Comparison of ENCODE assay signal across 17 cellular contexts in the genomic region with DNA sequence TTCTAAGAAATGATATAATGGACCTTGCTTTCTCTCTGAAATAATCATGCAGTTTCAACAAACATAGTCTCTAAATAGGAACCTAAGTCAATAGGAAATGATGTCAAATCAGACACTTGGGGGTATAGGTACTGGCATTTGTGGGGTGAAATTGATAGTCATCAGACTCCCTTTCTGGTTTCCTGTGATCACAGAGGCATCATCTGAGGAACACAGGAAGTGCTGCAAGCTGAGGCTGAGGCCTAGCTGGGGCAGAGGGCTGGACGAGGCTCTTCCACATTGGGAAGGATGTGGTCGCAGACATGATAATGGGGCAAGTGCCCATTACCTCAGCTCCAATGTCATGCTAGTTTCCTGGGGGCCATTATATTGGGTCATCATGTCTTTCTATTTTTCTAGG.
A peak's percentile ranks its signal among the peaks of the same experiment; 100 is the strongest.
DNase-seq lines count a peak whose midpoint lies in the region; ATAC-seq and FAIRE-seq lines count a peak whose summit lies in the region.
"Had no signal": no experiment of that assay in that cellular context is flagged by ENCODE, and none has a peak within 500 bp of the region (broad histone marks: within the 10 kb centered on the region; RNA-seq: fewer than 3 reads in every experiment).

No MANE protein-coding gene starts in this region.

- H3K36me3 Mint-ChIP-seq in activated CD8-positive, alpha-beta memory T cell treated with anti-CD3 and anti-CD28 coated beads, Interleukin-2, amount 10 ng/mL, durations not matched to agents 7 days and 5 days = peaks cover 4% of the 10 kb centered on the region
- no peaks in the 10 kb centered on the region for H3K36me3 Mint-ChIP-seq in activated T-helper 17 cell treated with anti-CD3 and anti-CD28 coated beads, Interleukin-2, amount 50 U/mL, for 72 hours (ENCODE audit: low read depth)
- H3K36me3 Mint-ChIP-seq: stimulated activated naive B cell treated with anti-CD40 and anti-IgM and Interleukin-4, amounts not matched to agents 10 μg/mL and 1 μg/mL and 100 μg/mL, for 72 hours had no signal

- H3K4me1 Mint-ChIP-seq in activated CD8-positive, alpha-beta memory T cell treated with anti-CD3 and anti-CD28 coated beads, Interleukin-2, amount 10 ng/mL, durations not matched to agents 7 days and 5 days = peaks cover 16% of the 10 kb centered on the region
- no peaks in the 10 kb centered on the region for H3K4me1 Mint-ChIP-seq in activated T-helper 17 cell treated with anti-CD3 and anti-CD28 coated beads, Interleukin-2, amount 50 U/mL, for 72 hours
- H3K4me1 Mint-ChIP-seq in stimulated activated naive CD8-positive, alpha-beta T cell treated with anti-CD3 and anti-CD28 coated beads, Interleukin-15, amount 100 ng/mL, for 72 hours = no peaks in the 10 kb centered on the region

- peak; percentile 30 for ATAC-seq in activated CD8-positive, alpha-beta memory T cell treated with anti-CD3 and anti-CD28 coated beads, Interleukin-2, amount 10 ng/mL, durations not matched to agents 7 days and 5 days
- peak; percentile 55 for ATAC-seq in activated T-helper 17 cell treated with anti-CD3 and anti-CD28 coated beads, Interleukin-2, amount 50 U/mL, for 72 hours (replicated peaks)
- peak; percentile 65 for ATAC-seq in stimulated activated naive CD8-positive, alpha-beta T cell treated with anti-CD3 and anti-CD28 coated beads, Interleukin-15, amount 100 ng/mL, for 72 hours
- ATAC-seq in HG02610 (IDR thresholded peaks at IDR 0.05; ENCODE audit: unreplicated experiment) = no peak
- ATAC-seq in HG03565 (IDR thresholded peaks at IDR 0.05; ENCODE audit: unreplicated experiment) = no peak
- ATAC-seq: HepG2; left colon; stimulated activated naive B cell treated with anti-CD40 and anti-IgM and Interleukin-4, amounts not matched to agents 10 μg/mL and 1 μg/mL and 100 μg/mL, for 72 hours had no signal

- no peaks in the 10 kb centered on the region for H3K9me3 Mint-ChIP-seq in activated CD8-positive, alpha-beta memory T cell treated with anti-CD3 and anti-CD28 coated beads, Interleukin-2, amount 10 ng/mL, durations not matched to agents 7 days and 5 days (ENCODE audit: low read depth)
- H3K9me3 Mint-ChIP-seq in activated T-helper 17 cell treated with anti-CD3 and anti-CD28 coated beads, Interleukin-2, amount 50 U/mL, for 72 hours = no peaks in the 10 kb centered on the region
- no peaks in the 10 kb centered on the region for H3K9me3 Mint-ChIP-seq in stimulated activated naive CD8-positive, alpha-beta T cell treated with anti-CD3 and anti-CD28 coated beads, Interleukin-15, amount 100 ng/mL, for 72 hours
- H3K9me3 Mint-ChIP-seq: stimulated activated naive B cell treated with anti-CD40 and anti-IgM and Interleukin-4, amounts not matched to agents 10 μg/mL and 1 μg/mL and 100 μg/mL, for 72 hours had no signal

- CTCF ChIA-PET in activated CD8-positive, alpha-beta memory T cell treated with anti-CD3 and anti-CD28 coated beads, Interleukin-2, amount 10 ng/mL, durations not matched to agents 7 days and 5 days (lab: Charles Lee) = no interaction called here

- peak; percentile 62 for DNase-seq in activated CD8-positive, alpha-beta memory T cell treated with anti-CD3 and anti-CD28 coated beads, Interleukin-2, amount 10 ng/mL, durations not matched to agents 7 days and 5 days
- no peak for DNase-seq in activated CD8-positive, alpha-beta memory T cell treated with anti-CD3 and anti-CD28 coated beads, Interleukin-2, amount 50 U/mL, for 4 hours
- peak; percentile 89 for DNase-seq in MV-4-11 (lab: John Stamatoyannopoulos, UW)
- DNase-seq in stimulated activated naive CD8-positive, alpha-beta T cell treated with anti-CD3 and anti-CD28 coated beads, Interleukin-15, amount 100 ng/mL, for 72 hours = no peak
- no peak for DNase-seq in HTR-8/SVneo (ENCODE audit: insufficient read length, low spot score)
- DNase-seq: effector memory CD4-positive, alpha-beta T cell; hippocampal formation; left colon; NCI-H1105; NCI-H2171 treated with DMSO at 0.1 percent for 48 hours; SHP77; stimulated activated naive B cell treated with anti-CD40 and anti-IgM and Interleukin-4, amounts not matched to agents 10 μg/mL and 1 μg/mL and 100 μg/mL, for 72 hours had no signal

- FAIRE-seq in HTR-8/SVneo (lab: Jason Lieb, UNC) = no peak
- FAIRE-seq: HepG2, TTC549 had no signal

- peak overlapping the region; percentile 88 for H3K27ac Mint-ChIP-seq in activated CD8-positive, alpha-beta memory T cell treated with anti-CD3 and anti-CD28 coated beads, Interleukin-2, amount 10 ng/mL, durations not matched to agents 7 days and 5 days
- no peak overlapping the region for H3K27ac Mint-ChIP-seq in activated T-helper 17 cell treated with anti-CD3 and anti-CD28 coated beads, Interleukin-2, amount 50 U/mL, for 72 hours
- peak overlapping the region in 1 of 2 donors; percentile 82 for H3K27ac Mint-ChIP-seq in stimulated activated naive CD8-positive, alpha-beta T cell treated with anti-CD3 and anti-CD28 coated beads, Interleukin-15, amount 100 ng/mL, for 72 hours
- H3K27ac Mint-ChIP-seq: stimulated activated naive B cell treated with anti-CD40 and anti-IgM and Interleukin-4, amounts not matched to agents 10 μg/mL and 1 μg/mL and 100 μg/mL, for 72 hours had no signal

- H3K4me3 Mint-ChIP-seq in activated CD8-positive, alpha-beta memory T cell treated with anti-CD3 and anti-CD28 coated beads, Interleukin-2, amount 10 ng/mL, durations not matched to agents 7 days and 5 days = peak overlapping the region; percentile 51
- no peak overlapping the region for H3K4me3 Mint-ChIP-seq in activated T-helper 17 cell treated with anti-CD3 and anti-CD28 coated beads, Interleukin-2, amount 50 U/mL, for 72 hours
- peak overlapping the region in 1 of 2 donors; percentile 45 for H3K4me3 Mint-ChIP-seq in stimulated activated naive CD8-positive, alpha-beta T cell treated with anti-CD3 and anti-CD28 coated beads, Interleukin-15, amount 100 ng/mL, for 72 hours
- H3K4me3 Mint-ChIP-seq: stimulated activated naive B cell treated with anti-CD40 and anti-IgM and Interleukin-4, amounts not matched to agents 10 μg/mL and 1 μg/mL and 100 μg/mL, for 72 hours had no signal

- H3K27me3 Mint-ChIP-seq in activated CD8-positive, alpha-beta memory T cell treated with anti-CD3 and anti-CD28 coated beads, Interleukin-2, amount 10 ng/mL, durations not matched to agents 7 days and 5 days = no peaks in the 10 kb centered on the region
- H3K27me3 Mint-ChIP-seq in activated T-helper 17 cell treated with anti-CD3 and anti-CD28 coated beads, Interleukin-2, amount 50 U/mL, for 72 hours = no peaks in the 10 kb centered on the region
- no peaks in the 10 kb centered on the region for H3K27me3 Mint-ChIP-seq in stimulated activated naive CD8-positive, alpha-beta T cell treated with anti-CD3 and anti-CD28 coated beads, Interleukin-15, amount 100 ng/mL, for 72 hours

Comparison
In these comparisons a context has a peak if more than half of its experiments do, and no peak if none do; other contexts are left out.
1. DNase-seq: peak in activated CD8-positive, alpha-beta memory T cell treated with anti-CD3 and anti-CD28 coated beads, Interleukin-2, amount 10 ng/mL, durations not matched to agents 7 days and 5 days (single experiment) and MV-4-11 (single experiment); none in activated CD8-positive, alpha-beta memory T cell treated with anti-CD3 and anti-CD28 coated beads, Interleukin-2, amount 50 U/mL, for 4 hours (single experiment), stimulated activated naive CD8-positive, alpha-beta T cell treated with anti-CD3 and anti-CD28 coated beads, Interleukin-15, amount 100 ng/mL, for 72 hours (0 of 2) and HTR-8/SVneo (single experiment).
2. ATAC-seq: peak in activated CD8-positive, alpha-beta memory T cell treated with anti-CD3 and anti-CD28 coated beads, Interleukin-2, amount 10 ng/mL, durations not matched to agents 7 days and 5 days (single experiment), activated T-helper 17 cell treated with anti-CD3 and anti-CD28 coated beads, Interleukin-2, amount 50 U/mL, for 72 hours (single experiment) and stimulated activated naive CD8-positive, alpha-beta T cell treated with anti-CD3 and anti-CD28 coated beads, Interleukin-15, amount 100 ng/mL, for 72 hours (single experiment); none in HG02610 (single experiment) and HG03565 (single experiment).